In the genomic region with DNA sequence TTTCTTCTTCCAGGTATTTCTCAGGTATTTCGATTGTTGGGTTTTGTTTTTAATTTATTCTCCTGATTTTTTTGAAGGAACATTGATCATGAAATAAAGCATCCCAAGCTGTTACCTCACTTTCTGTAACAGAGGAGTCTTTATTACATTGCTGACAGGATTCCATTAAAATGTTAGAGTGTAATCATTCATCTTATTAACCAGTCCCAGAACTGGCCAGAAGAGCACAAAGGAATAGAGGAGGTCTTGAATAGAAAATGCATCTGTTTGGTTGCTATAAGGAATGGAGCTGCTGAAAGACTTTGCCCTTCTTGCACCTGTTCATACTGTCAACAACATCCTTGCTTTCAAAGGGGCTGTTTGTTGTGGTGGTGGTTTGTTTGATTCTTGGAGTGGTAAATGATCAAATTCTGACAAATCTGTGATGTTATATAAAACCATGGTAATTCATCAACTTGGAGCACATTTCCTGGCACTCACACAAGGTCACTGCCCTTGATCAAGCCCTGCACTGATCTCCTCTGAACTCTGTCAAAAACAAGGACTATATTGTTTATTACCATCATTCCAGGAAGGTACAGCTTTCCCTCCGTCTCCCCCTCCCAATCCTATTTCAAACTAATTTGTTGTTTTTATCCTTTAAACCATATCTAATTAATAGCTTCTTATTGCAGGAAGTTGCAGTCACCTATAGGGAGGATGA, we compare ENCODE assay signal across 21 cellular contexts.
DNase-seq lines count a peak whose midpoint lies in the region; ATAC-seq and TF ChIP-seq lines count a peak whose summit lies in the region.
"Had no signal": no experiment of that assay in that cellular context is flagged by ENCODE, and none has a peak within 500 bp of the region (broad histone marks: within the 10 kb centered on the region; RNA-seq: fewer than 3 reads in every experiment).

No MANE protein-coding gene starts in this region.

- H3K9me3 ChIP-seq in left ventricle myocardium inferior (replicated peaks), result no peaks in the 10 kb centered on the region
- H3K9me3 ChIP-seq: BLaER1 had no signal

- no peak overlapping the region for H3K27ac ChIP-seq in left ventricle myocardium inferior (replicated peaks)
- H3K27ac ChIP-seq: 22Rv1, BLaER1, C4-2B had no signal

- no peak for TF ChIP-seq CTCF in progenitor cell of endocrine pancreas (IDR thresholded peaks at IDR 0.05; ENCODE audit: unreplicated experiment)
- no peak for TF ChIP-seq CTCF in left ventricle myocardium inferior (IDR thresholded peaks at IDR 0.05; ENCODE audit: borderline replicate concordance)

- intact Hi-C loops in left ventricle myocardium inferior (cut with micrococcal nuclease), result no loop called here

- no peak overlapping the region for H3K4me3 ChIP-seq in left ventricle myocardium inferior
- H3K4me3 ChIP-seq: BLaER1, GM12878, GM23338 had no signal

- no peak overlapping the region for H3K27ac Mint-ChIP-seq in progenitor cell of endocrine pancreas
- H3K27ac Mint-ChIP-seq: B cell; CD4-positive, CD25-positive, alpha-beta regulatory T cell; CD8-positive, alpha-beta memory T cell; GM23338; H9 had no signal

- peaks cover 8% of the 10 kb centered on the region for H3K27me3 Mint-ChIP-seq in progenitor cell of endocrine pancreas
- H3K27me3 Mint-ChIP-seq: B cell; CD4-positive, CD25-positive, alpha-beta regulatory T cell had no signal

- no peaks in the 10 kb centered on the region for H3K36me3 Mint-ChIP-seq in progenitor cell of endocrine pancreas (ENCODE audit: insufficient read depth)
- H3K36me3 Mint-ChIP-seq: CD4-positive, CD25-positive, alpha-beta regulatory T cell; CD8-positive, alpha-beta memory T cell had no signal

- no peaks in the 10 kb centered on the region for H3K4me1 ChIP-seq in left ventricle myocardium inferior
- H3K4me1 ChIP-seq: BLaER1 had no signal

- H3K9me3 Mint-ChIP-seq in progenitor cell of endocrine pancreas (ENCODE audit: low read depth), result no peaks in the 10 kb centered on the region
- H3K9me3 Mint-ChIP-seq: CD8-positive, alpha-beta memory T cell; GM23338; H9 had no signal

- ATAC-seq in HG03025 (IDR thresholded peaks at IDR 0.05; ENCODE audit: low FRiP score, unreplicated experiment), result no peak
- ATAC-seq: GM12878, GM23338, HCT116 had no signal

- peaks cover 37% of the 10 kb centered on the region for H3K4me1 Mint-ChIP-seq in progenitor cell of endocrine pancreas (ENCODE audit: low read depth)
- H3K4me1 Mint-ChIP-seq: B cell; CD4-positive, CD25-positive, alpha-beta regulatory T cell; CD8-positive, alpha-beta memory T cell had no signal

- DNase-seq in DMS53 (lab: John Stamatoyannopoulos, UW) (peak; percentile 32), DMS53 treated with DMSO at 0.1 percent for 48 hours (lab: John Stamatoyannopoulos, UW; ENCODE audit: unreplicated experiment) (no peak), NCI-H69 (lab: John Stamatoyannopoulos, UW) (peak; percentile 5), left kidney (ENCODE audit: low read depth, low spot score) (peak; percentile 1), progenitor cell of endocrine pancreas (ENCODE audit: low spot score, unreplicated experiment) (no peak), activated T-cell treated with anti-CD3 and anti-CD28 coated beads for 4 hours (no peak), left ventricle myocardium inferior (no peak)
- DNase-seq: CD4-positive, CD25-positive, alpha-beta regulatory T cell; CD8-positive, alpha-beta memory T cell; DMS 273 treated with DMSO at 0.1 percent for 48 hours; EL; GDM1; H9 had no signal

- H3K36me3 ChIP-seq in left ventricle myocardium inferior, result no peaks in the 10 kb centered on the region
- H3K36me3 ChIP-seq: BLaER1 had no signal

- peak overlapping the region; percentile 1 for H3K4me3 Mint-ChIP-seq in progenitor cell of endocrine pancreas (ENCODE audit: low read depth)
- H3K4me3 Mint-ChIP-seq: B cell; CD4-positive, CD25-positive, alpha-beta regulatory T cell; CD8-positive, alpha-beta memory T cell; GM23338; H9 had no signal

- H3K27me3 ChIP-seq in left ventricle myocardium inferior (ENCODE audit: low read depth), result no peaks in the 10 kb centered on the region

Comparison
In these comparisons a context has a peak if more than half of its experiments do, and no peak if none do; other contexts are left out.
1. DNase-seq: peak in DMS53 (single experiment), NCI-H69 (single experiment) and left kidney (single experiment); none in DMS53 treated with DMSO at 0.1 percent for 48 hours (single experiment), progenitor cell of endocrine pancreas (single experiment), activated T-cell treated with anti-CD3 and anti-CD28 coated beads for 4 hours (single experiment) and left ventricle myocardium inferior (single experiment).